In the genomic region with DNA sequence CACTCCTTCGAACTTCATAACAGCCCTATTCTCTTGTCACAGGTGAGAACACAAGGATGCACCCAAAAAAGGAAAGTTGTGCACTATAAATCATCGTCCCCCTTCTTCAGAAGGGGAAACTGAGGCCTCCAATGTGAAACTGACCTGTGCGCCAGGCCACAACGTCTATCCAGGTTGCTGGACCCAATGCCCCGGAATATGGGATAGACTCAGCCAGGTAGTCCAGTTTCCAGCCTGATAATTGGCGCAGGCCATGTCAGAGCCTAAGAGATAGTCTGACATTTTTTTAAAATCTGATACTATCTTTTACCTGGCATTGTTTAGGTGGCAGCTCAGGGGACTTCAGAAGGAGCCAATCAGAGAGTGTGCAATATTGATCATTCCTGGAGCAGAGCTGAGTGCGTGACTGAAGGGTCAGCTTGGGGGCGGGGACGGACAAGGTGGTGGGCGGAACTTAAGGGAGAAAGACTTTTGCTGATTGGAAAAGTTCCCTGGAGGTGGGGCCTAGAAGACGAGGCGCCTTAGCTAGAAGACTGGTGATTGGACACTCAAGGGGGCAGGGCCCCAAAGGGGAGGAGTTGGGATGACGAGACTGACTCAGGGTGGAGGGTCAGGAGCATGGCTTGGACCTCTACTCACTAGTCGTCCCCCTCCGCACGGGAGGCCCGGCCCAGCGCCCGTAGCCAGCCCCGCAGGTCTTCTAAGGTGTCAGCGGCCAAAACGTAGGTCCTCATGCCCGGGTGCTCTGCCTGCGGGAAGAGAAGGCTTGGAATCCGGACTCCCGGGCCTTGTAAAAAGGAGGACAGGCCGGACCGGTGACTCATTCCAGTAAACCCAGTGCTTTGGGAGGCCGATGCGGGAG, we compare ENCODE assay signal across 10 cellular contexts. TPM values are rescaled to one million over a fixed set of nuclear protein-coding genes. Genes with fewer than 3 reads are reported as not detected.
A peak's percentile ranks its signal among the peaks of the same experiment; 100 is the strongest.
DNase-seq lines count a peak whose midpoint lies in the region; ATAC-seq and TF ChIP-seq lines count a peak whose summit lies in the region.
"Had no signal": no experiment of that assay in that cellular context is flagged by ENCODE, and none has a peak within 500 bp of the region (broad histone marks: within the 10 kb centered on the region; RNA-seq: fewer than 3 reads in every experiment).

No MANE protein-coding gene starts in this region.

- H3K4me3 ChIP-seq in SK-N-SH (ENCODE audit: low read depth in 2 of 2, low read length in 1 of 2) (no peak overlapping the region), esophagus squamous epithelium (peak overlapping the region in 2 of 4 donors; percentile 22 to 32)

- peak overlapping the region; percentile 84 to 85 for H3K4me3 Mint-ChIP-seq in effector memory CD8-positive, alpha-beta T cell

- no peaks in the 10 kb centered on the region for H3K36me3 Mint-ChIP-seq in effector memory CD8-positive, alpha-beta T cell (ENCODE audit: insufficient read depth)

- H3K27me3 ChIP-seq in SK-N-SH (ENCODE audit: insufficient read depth) (no peaks in the 10 kb centered on the region), esophagus squamous epithelium (no peaks in the 10 kb centered on the region)

- TF ChIP-seq EP300 in SK-N-SH (IDR thresholded peaks at IDR 0.05; ENCODE audit: borderline replicate concordance in 1 of 2, low read depth in 1 of 2, low read length in 1 of 2) = no peak

- peak overlapping the region in 1 of 2 donors; percentile 80 for H3K27ac Mint-ChIP-seq in effector memory CD8-positive, alpha-beta T cell

- no peaks in the 10 kb centered on the region for H3K27me3 Mint-ChIP-seq in effector memory CD8-positive, alpha-beta T cell

- peaks cover 4 to 7% of the 10 kb centered on the region in 2 donors for H3K4me1 Mint-ChIP-seq in effector memory CD8-positive, alpha-beta T cell (ENCODE audit: low read depth in 2 of 2)

- WGBS in SK-N-SH (ENCODE audit: low lambda C conversion rate) = 93% methylated on average over 25 of the region's 30 CpGs
- 88 to 89% methylated on average over 9 to 20 of the region's 30 CpGs for WGBS in esophagus squamous epithelium, 2 donors

- TF ChIP-seq POLR2A in esophagus squamous epithelium (IDR thresholded peaks at IDR 0.05) = no peak

- H3K9me3 Mint-ChIP-seq in effector memory CD8-positive, alpha-beta T cell = no peaks in the 10 kb centered on the region

- no peak overlapping the region for H3K9ac ChIP-seq in SK-N-SH

- H4K20me1 ChIP-seq in SK-N-SH (ENCODE audit: insufficient read depth) = no peaks in the 10 kb centered on the region

- H3K79me2 ChIP-seq in SK-N-SH (ENCODE audit: insufficient read depth) = no peaks in the 10 kb centered on the region

- intact Hi-C loops in esophagus squamous epithelium (cut with DNase I) = loop anchor here (10.0 kb wide), 1 partner anchor 115 kb away; no protein-coding TSS in a partner anchor

- no peak overlapping the region for H3K4me2 ChIP-seq in SK-N-SH

- no peak overlapping the region for H2AFZ ChIP-seq in SK-N-SH (ENCODE audit: low read depth)

- POLR2A ChIA-PET in SK-N-SH (lab: Yijun Ruan, JAX) (no interaction called here), RWPE1 (lab: Yijun Ruan, JAX; ENCODE audit: low non-redundant PET) (no interaction called here)

- no peak for TF ChIP-seq CTCF in SK-N-SH (IDR thresholded peaks at IDR 0.05)
- no peak for TF ChIP-seq CTCF in omental fat pad (IDR thresholded peaks at IDR 0.05)
- no peak for TF ChIP-seq CTCF in RWPE1 (conservative IDR thresholded peaks at IDR 0.05; ENCODE audit: low read depth)
- TF ChIP-seq CTCF in esophagus squamous epithelium (IDR thresholded peaks at IDR 0.05) = no peak

- no peak overlapping the region for H3K27ac ChIP-seq in SK-N-SH (ENCODE audit: low read depth in 2 of 2, low read length in 1 of 2)
- no peak overlapping the region for H3K27ac ChIP-seq in RWPE1
- H3K27ac ChIP-seq in esophagus squamous epithelium = no peak overlapping the region

- no peaks in the 10 kb centered on the region for H3K9me3 ChIP-seq in SK-N-SH
- H3K9me3 ChIP-seq in esophagus squamous epithelium = no peaks in the 10 kb centered on the region

- H3K4me1 ChIP-seq in SK-N-SH (ENCODE audit: control insufficient read depth in 1 of 2, insufficient read depth in 2 of 2, low read depth in 1 of 2, low read length in 1 of 2) = no peaks in the 10 kb centered on the region
- peaks cover 0 to 6% (median 0%) of the 10 kb centered on the region in 3 donors for H3K4me1 ChIP-seq in esophagus squamous epithelium

- H3K36me3 ChIP-seq in SK-N-SH (replicated peaks in 1 of 2; ENCODE audit: control insufficient read depth in 1 of 2, insufficient read depth in 2 of 2, low read length in 1 of 2) = no peaks in the 10 kb centered on the region
- H3K36me3 ChIP-seq in esophagus squamous epithelium = peaks cover 0 to 31% (median 0%) of the 10 kb centered on the region in 3 donors

- no peaks in the 10 kb centered on the region for H3K9me2 ChIP-seq in SK-N-SH

- no peak for TF ChIP-seq RAD21 in SK-N-SH (IDR thresholded peaks at IDR 0.05; ENCODE audit: low read length)

- CTCF ChIA-PET in SK-N-SH (lab: Yijun Ruan, JAX) = interaction anchor here (0.6 kb wide), 1 partner anchor 111 kb away, joined by 4 read pairs; no protein-coding TSS in a partner anchor
- CTCF ChIA-PET in RWPE1 (lab: Yijun Ruan, JAX) = interaction anchor here (0.9 kb wide), 1 partner anchor 72 kb away, joined by 3 read pairs; no protein-coding TSS in a partner anchor

- ATAC-seq in SK-N-SH treated with all-trans-retinoic acid at 6 μM for 48 hours = no peak; the same call in 2 of the 3 replicates
- peak; percentile 74 for ATAC-seq in HG02610 (IDR thresholded peaks at IDR 0.05; ENCODE audit: unreplicated experiment)
- ATAC-seq in effector memory CD8-positive, alpha-beta T cell (replicated peaks) = no peak
- ATAC-seq in omental fat pad (ENCODE audit: low FRiP score) = peak; percentile 30
- ATAC-seq in HG02885 (IDR thresholded peaks at IDR 0.05; ENCODE audit: poor library complexity, unreplicated experiment) = no peak

- DNase-seq in SK-N-SH (peak; percentile 55), omental fat pad (ENCODE audit: low spot score) (no peak), RWPE1 (ENCODE audit: low spot score) (no peak), esophagus squamous epithelium (lab: John Stamatoyannopoulos, UW) (no peak)
- DNase-seq in effector memory CD8-positive, alpha-beta T cell = no peak
- DNase-seq: NCI-H774 had no signal

- H3F3A ChIP-seq in SK-N-SH (replicated peaks; ENCODE audit: insufficient read depth) = no peaks in the 10 kb centered on the region

TF ChIP-seq in SK-N-SH, 30 proteins besides CTCF, POLR2A, EP300 and RAD21 (continues in another document):
- TF ChIP-seq SIN3A (IDR thresholded peaks at IDR 0.05; ENCODE audit: borderline replicate concordance, low read depth, low read length) (no peak), CHD2 (IDR thresholded peaks at IDR 0.05; ENCODE audit: low read length, partially characterized antibody) (no peak)
- TF ChIP-seq, protein P1, sequence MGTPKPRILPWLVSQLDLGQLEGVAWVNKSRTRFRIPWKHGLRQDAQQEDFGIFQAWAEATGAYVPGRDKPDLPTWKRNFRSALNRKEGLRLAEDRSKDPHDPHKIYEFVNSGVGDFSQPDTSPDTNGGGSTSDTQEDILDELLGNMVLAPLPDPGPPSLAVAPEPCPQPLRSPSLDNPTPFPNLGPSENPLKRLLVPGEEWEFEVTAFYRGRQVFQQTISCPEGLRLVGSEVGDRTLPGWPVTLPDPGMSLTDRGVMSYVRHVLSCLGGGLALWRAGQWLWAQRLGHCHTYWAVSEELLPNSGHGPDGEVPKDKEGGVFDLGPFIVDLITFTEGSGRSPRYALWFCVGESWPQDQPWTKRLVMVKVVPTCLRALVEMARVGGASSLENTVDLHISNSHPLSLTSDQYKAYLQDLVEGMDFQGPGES (IDR thresholded peaks at IDR 0.05; ENCODE audit: low read depth, low read length) = no peak

TF ChIP-seq in SK-N-SH treated with all-trans-retinoic acid at 6 μM for 48 hours, 23 proteins besides CTCF, POLR2A, EP300 and RAD21 (continues in another document):
- TF ChIP-seq, protein P2, sequence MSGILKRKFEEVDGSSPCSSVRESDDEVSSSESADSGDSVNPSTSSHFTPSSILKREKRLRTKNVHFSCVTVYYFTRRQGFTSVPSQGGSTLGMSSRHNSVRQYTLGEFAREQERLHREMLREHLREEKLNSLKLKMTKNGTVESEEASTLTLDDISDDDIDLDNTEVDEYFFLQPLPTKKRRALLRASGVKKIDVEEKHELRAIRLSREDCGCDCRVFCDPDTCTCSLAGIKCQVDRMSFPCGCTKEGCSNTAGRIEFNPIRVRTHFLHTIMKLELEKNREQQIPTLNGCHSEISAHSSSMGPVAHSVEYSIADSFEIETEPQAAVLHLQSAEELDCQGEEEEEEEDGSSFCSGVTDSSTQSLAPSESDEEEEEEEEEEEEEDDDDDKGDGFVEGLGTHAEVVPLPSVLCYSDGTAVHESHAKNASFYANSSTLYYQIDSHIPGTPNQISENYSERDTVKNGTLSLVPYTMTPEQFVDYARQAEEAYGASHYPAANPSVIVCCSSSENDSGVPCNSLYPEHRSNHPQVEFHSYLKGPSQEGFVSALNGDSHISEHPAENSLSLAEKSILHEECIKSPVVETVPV (CRISPR knock-in tag; IDR thresholded peaks at IDR 0.05) = no peak
- TF ChIP-seq ZNF70 (CRISPR knock-in tag; IDR thresholded peaks at IDR 0.05) (no peak), PPARA (CRISPR knock-in tag; IDR thresholded peaks at IDR 0.05; ENCODE audit: borderline replicate concordance) (no peak)

RNA-seq across cellular contexts. Expression of a gene that starts 8.5 kb away (rescaled TPM):
- 4.7 and 5.6 TPM in 2 replicates for polyA plus RNA-seq in SK-N-SH (2012; rRNA removed)
- polyA plus RNA-seq in SK-N-SH (2012; cell fraction: cytosol; rRNA removed) = 2.6 and 3.4 TPM in 2 replicates
- polyA plus RNA-seq in SK-N-SH (2012; cell fraction: nucleus; rRNA removed) = 9.9 and 18.4 TPM in 2 replicates
- 10 to 100 TPM in 3 of 4 donors, 1 to 10 TPM in 1; 7.3 to 18.7 (median 14.9) TPM for total RNA-seq in omental fat pad
- total RNA-seq in esophagus squamous epithelium = 1 to 10 TPM; 2.8 to 9.0 (median 5.6) TPM

RNA-seq across cellular contexts. Expression of a gene that starts 12.3 kb away (rescaled TPM):
- 62.3 and 73.7 TPM in 2 replicates for polyA plus RNA-seq in SK-N-SH (2012; rRNA removed)
- polyA plus RNA-seq in SK-N-SH (2012; cell fraction: cytosol; rRNA removed) = 63.6 and 64.3 TPM in 2 replicates
- polyA plus RNA-seq in SK-N-SH (2012; cell fraction: nucleus; rRNA removed) = 89.1 and 95.9 TPM in 2 replicates
- total RNA-seq in omental fat pad = 100 to 1,000 TPM; 105 to 282 (median 176) TPM
- 10 to 100 TPM; 19.3 to 41.6 (median 33.3) TPM for total RNA-seq in esophagus squamous epithelium

RNA-seq across cellular contexts. Expression of a gene that starts 23.7 kb away (rescaled TPM):
- 27.9 and 29.7 TPM in 2 replicates for polyA plus RNA-seq in SK-N-SH (2012; rRNA removed)
- polyA plus RNA-seq in SK-N-SH (2012; cell fraction: cytosol; rRNA removed) = 15.9 and 18.2 TPM in 2 replicates
- polyA plus RNA-seq in SK-N-SH (2012; cell fraction: nucleus; rRNA removed) = 48.3 and 48.4 TPM in 2 replicates
- 10 to 100 TPM; 11.0 to 19.3 (median 13.0) TPM for total RNA-seq in omental fat pad
- 1 to 10 TPM in 2 of 4 donors, under 1 TPM in 1, not detected in 1; 0.83 to 9.0 (median 4.8) TPM for total RNA-seq in esophagus squamous epithelium

RNA-seq across cellular contexts. Expression of a gene that starts 38.6 kb away (rescaled TPM):
- polyA plus RNA-seq in SK-N-SH (2012; rRNA removed) = 0.03 and 0.08 TPM in 2 replicates
- polyA plus RNA-seq in SK-N-SH (2012; cell fraction: cytosol; rRNA removed) = 0.01 and 0.04 TPM in 2 replicates
- 0.02 and 0.25 TPM in 2 replicates for polyA plus RNA-seq in SK-N-SH (2012; cell fraction: nucleus; rRNA removed)
- not detected for total RNA-seq in omental fat pad
- not detected for total RNA-seq in esophagus squamous epithelium
- total RNA-seq: lower leg skin had no signal

RNA-seq across cellular contexts. Expression of a gene that starts 40.2 kb away (rescaled TPM):
- 259 and 397 TPM in 2 replicates for polyA plus RNA-seq in SK-N-SH (2012; rRNA removed)
- polyA plus RNA-seq in SK-N-SH (2012; cell fraction: cytosol; rRNA removed) = 165 and 222 TPM in 2 replicates
- polyA plus RNA-seq in SK-N-SH (2012; cell fraction: nucleus; rRNA removed) = 315 and 460 TPM in 2 replicates
- total RNA-seq in omental fat pad (100 to 1,000 TPM; 197 to 280 (median 253) TPM), esophagus squamous epithelium (100 to 1,000 TPM in 3 of 4 donors, 10 to 100 TPM in 1; 93.5 to 186 (median 157) TPM)

Comparison
In these comparisons a context has a peak if more than half of its experiments do, and no peak if none do; other contexts are left out.
1. ATAC-seq: peak in HG02610 (single experiment) and omental fat pad (single experiment); none in SK-N-SH treated with all-trans-retinoic acid at 6 μM for 48 hours (single experiment), effector memory CD8-positive, alpha-beta T cell (single experiment) and HG02885 (single experiment).